ENCODE assay signal across 22 cellular contexts in the genomic region with DNA sequence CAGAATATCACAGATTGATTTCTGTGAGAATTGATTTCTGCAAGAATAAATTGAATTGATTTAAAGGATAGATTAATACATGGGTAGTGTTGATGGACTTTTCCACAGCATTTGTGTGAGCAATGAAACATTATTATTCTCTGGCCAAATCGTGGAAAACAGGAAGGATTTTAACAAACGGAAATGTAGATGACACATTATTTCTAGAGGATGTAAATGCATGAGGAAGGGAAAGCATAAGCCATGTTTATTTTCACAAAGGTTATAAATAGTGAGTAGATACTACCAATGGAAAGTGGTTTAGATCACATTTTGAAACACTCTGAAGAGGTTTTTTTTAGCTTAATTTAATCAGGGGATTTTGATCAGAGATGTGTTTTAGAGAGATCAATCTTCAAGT.
DNase-seq lines count a peak whose midpoint lies in the region; ATAC-seq, FAIRE-seq and TF ChIP-seq lines count a peak whose summit lies in the region.
"Had no signal": no experiment of that assay in that cellular context is flagged by ENCODE, and none has a peak within 500 bp of the region (broad histone marks: within the 10 kb centered on the region; RNA-seq: fewer than 3 reads in every experiment).

No MANE protein-coding gene starts in this region.

- dilution Hi-C loops in endothelial cell of umbilical vein (cut with MboI; ENCODE audit: extremely low pct_ligation_motif_present, low sequenced_read_pairs) = no loop called here

- intact Hi-C loops in endothelial cell of umbilical vein (cut with micrococcal nuclease) = loop anchor here (1.0 kb wide), 1 partner anchor 104 kb away; no protein-coding TSS in a partner anchor

- ATAC-seq in GM19395 (IDR thresholded peaks at IDR 0.05; ENCODE audit: unreplicated experiment) (no peak), GM21723 (IDR thresholded peaks at IDR 0.05; ENCODE audit: unreplicated experiment) (no peak)
- ATAC-seq: GM23338, HCT116 had no signal

- H3K9me3 ChIP-seq in endothelial cell of umbilical vein (replicated peaks; ENCODE audit: control insufficient read depth, insufficient read depth, low read length) = no peaks in the 10 kb centered on the region
- no peaks in the 10 kb centered on the region for H3K9me3 ChIP-seq in neuron (ENCODE audit: low read length)
- H3K9me3 ChIP-seq: BE2C, Caco-2 had no signal

- H3K4me3 ChIP-seq in endothelial cell of umbilical vein (replicated peaks in 1 of 3; ENCODE audit: insufficient read depth in 1 of 3, low read depth in 1 of 3, low read length in 3 of 3) (no peak overlapping the region), neuron (ENCODE audit: low read length) (no peak overlapping the region)
- H3K4me3 ChIP-seq: GM23338 had no signal

- H3K4me1 ChIP-seq in endothelial cell of umbilical vein (ENCODE audit: control insufficient read depth, extremely low read depth, insufficient read depth, low read length) = peaks cover 14% of the 10 kb centered on the region
- peaks cover 5% of the 10 kb centered on the region for H3K4me1 ChIP-seq in neuron (ENCODE audit: insufficient read depth, low read length)
- H3K4me1 ChIP-seq: Caco-2 had no signal

- POLR2A ChIA-PET in endothelial cell of umbilical vein (lab: Charles Lee) = no interaction called here

- no peak for TF ChIP-seq CTCF in endothelial cell of umbilical vein (IDR thresholded peaks at IDR 0.05; ENCODE audit: extremely low read depth in 1 of 2, insufficient read depth in 1 of 2, low read depth in 1 of 2, low read length in 2 of 2)

- H3K27me3 ChIP-seq in endothelial cell of umbilical vein (ENCODE audit: control insufficient read depth in 2 of 2, insufficient read depth in 2 of 2, low read length in 2 of 2) (no peaks in the 10 kb centered on the region), neuron (ENCODE audit: insufficient read depth, low read length) (no peaks in the 10 kb centered on the region)
- H3K27me3 ChIP-seq: BE2C had no signal

- CTCF ChIA-PET in endothelial cell of umbilical vein (lab: Charles Lee) = no interaction called here

- H4K20me1 ChIP-seq in endothelial cell of umbilical vein (replicated peaks; ENCODE audit: control insufficient read depth, extremely low read depth, insufficient read depth, low read length) = no peaks in the 10 kb centered on the region

- H3K36me3 ChIP-seq in endothelial cell of umbilical vein (ENCODE audit: control insufficient read depth in 2 of 2, extremely low read depth in 1 of 2, insufficient read depth in 2 of 2, low read length in 2 of 2) = no peaks in the 10 kb centered on the region
- H3K36me3 ChIP-seq in neuron (ENCODE audit: insufficient read depth, low read length) = no peaks in the 10 kb centered on the region
- H3K36me3 ChIP-seq: BE2C had no signal

- H3K4me2 ChIP-seq in endothelial cell of umbilical vein (ENCODE audit: insufficient read depth, low read length) = peak overlapping the region; percentile 71
- H3K4me2 ChIP-seq: GM23338 had no signal

- H3K79me2 ChIP-seq in endothelial cell of umbilical vein (ENCODE audit: control insufficient read depth, insufficient read depth, low read length) = no peaks in the 10 kb centered on the region

- no peaks in the 10 kb centered on the region for H3K9me1 ChIP-seq in endothelial cell of umbilical vein (replicated peaks; ENCODE audit: control insufficient read depth, extremely low read depth, insufficient read depth, low read length)

- peak overlapping the region; percentile 57 for H3K27ac ChIP-seq in endothelial cell of umbilical vein (ENCODE audit: insufficient read depth, low read depth, low read length)

- peak; percentile 57 for FAIRE-seq in endothelial cell of umbilical vein (lab: Jason Lieb, UNC)
- FAIRE-seq: A204.1, D721Med, GM12892, GM18507 had no signal

- no peak overlapping the region for H3K9ac ChIP-seq in endothelial cell of umbilical vein (replicated peaks; ENCODE audit: extremely low read depth, insufficient read depth, low read length)

- BruUV-seq in endothelial cell of umbilical vein (replicated peaks; lab: Mats Ljungman, UMichigan) = no TSS peak

- no peak for TF ChIP-seq POLR2A in endothelial cell of umbilical vein (IDR thresholded peaks at IDR 0.05; ENCODE audit: low read depth, low read length)

- H2AFZ ChIP-seq in endothelial cell of umbilical vein (ENCODE audit: low read depth, low read length) (peak overlapping the region; percentile 50), neuron (ENCODE audit: low read depth, low read length) (peak overlapping the region; percentile 75)
- H2AFZ ChIP-seq: GM23338 had no signal

- DNase-seq in MV-4-11 (lab: John Stamatoyannopoulos, UW) (peak; percentile 57), dermis blood vessel endothelial cell (peak; percentile 1), endothelial cell of umbilical vein (ENCODE audit: low read depth, low spot score) (peak; percentile 79), COR-L47 (lab: John Stamatoyannopoulos, UW) (no peak), NCI-H2107 treated with DMSO at 0.1 percent for 48 hours (lab: John Stamatoyannopoulos, UW; ENCODE audit: unreplicated experiment) (no peak)
- DNase-seq: ACHN; BE2C; C1 segment of cervical spinal cord; Caco-2; CD4-positive, CD25-positive, alpha-beta regulatory T cell; CD8-positive, alpha-beta memory T cell; GDM1; HFFc6 had no signal

TF ChIP-seq in endothelial cell of umbilical vein, 7 proteins besides CTCF, POLR2A, EP300 and RAD21:
- TF ChIP-seq MYC (IDR thresholded peaks at IDR 0.05; ENCODE audit: low read depth, low read length) (no peak), EZH2 (IDR thresholded peaks at IDR 0.05; ENCODE audit: borderline replicate concordance, low read depth, low read length, severe bottlenecking) (no peak), FOS (IDR thresholded peaks at IDR 0.05; ENCODE audit: borderline replicate concordance, insufficient read depth, low read length) (peak; percentile 29), POLR2AphosphoS5 (IDR thresholded peaks at IDR 0.05; ENCODE audit: insufficient read depth, low read depth, low read length) (no peak), GATA2 (IDR thresholded peaks at IDR 0.05; ENCODE audit: insufficient read depth, insufficient read length, low read depth, low read length) (no peak), JUN (IDR thresholded peaks at IDR 0.05; ENCODE audit: borderline replicate concordance, insufficient read depth, insufficient read length, low read depth) (peak; percentile 55)
- TF ChIP-seq, protein P1, sequence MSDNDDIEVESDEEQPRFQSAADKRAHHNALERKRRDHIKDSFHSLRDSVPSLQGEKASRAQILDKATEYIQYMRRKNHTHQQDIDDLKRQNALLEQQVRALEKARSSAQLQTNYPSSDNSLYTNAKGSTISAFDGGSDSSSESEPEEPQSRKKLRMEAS (IDR thresholded peaks at IDR 0.05; ENCODE audit: insufficient read depth, insufficient read length) = no peak

Comparison
In these comparisons a context has a peak if more than half of its experiments do, and no peak if none do; other contexts are left out.
1. DNase-seq: peak in MV-4-11 (single experiment), dermis blood vessel endothelial cell (single experiment) and endothelial cell of umbilical vein (single experiment); none in COR-L47 (single experiment) and NCI-H2107 treated with DMSO at 0.1 percent for 48 hours (single experiment).